Comparison of ENCODE assay signal across 19 cellular contexts in the genomic region with DNA sequence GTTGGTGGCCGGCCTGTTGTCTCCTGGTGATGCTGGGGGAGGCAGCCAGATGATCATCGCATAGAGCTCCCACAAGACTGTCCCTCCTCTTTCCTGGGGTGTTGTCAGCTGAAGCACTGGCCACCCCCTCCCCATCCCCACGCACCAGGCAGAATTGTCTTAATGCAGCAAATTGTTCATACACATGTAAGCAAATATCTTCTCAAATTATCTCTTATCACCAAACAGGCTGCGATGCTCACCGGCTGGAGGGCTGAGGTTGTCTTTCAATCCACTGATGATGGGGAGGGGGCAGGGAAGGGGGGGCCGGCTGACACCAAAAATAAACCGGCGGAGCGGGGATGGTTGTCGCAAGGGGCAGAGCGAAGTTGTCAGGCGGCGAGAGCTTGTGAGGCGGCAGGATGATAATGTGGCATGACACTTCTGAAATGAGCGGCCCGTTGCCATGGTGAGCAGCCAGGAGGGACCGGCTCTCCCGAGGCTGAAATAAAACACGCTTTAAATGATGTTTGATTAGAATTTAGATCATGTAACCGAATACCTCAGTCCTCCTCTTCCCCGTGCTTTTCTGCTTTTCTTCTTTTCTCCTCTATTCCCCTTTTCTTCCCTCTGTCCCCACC. TPM values are rescaled to one million over a fixed set of nuclear protein-coding genes. Genes with fewer than 3 reads are reported as not detected.
DNase-seq lines count a peak whose midpoint lies in the region; ATAC-seq and TF ChIP-seq lines count a peak whose summit lies in the region.
"Had no signal": no experiment of that assay in that cellular context is flagged by ENCODE, and none has a peak within 500 bp of the region (broad histone marks: within the 10 kb centered on the region; RNA-seq: fewer than 3 reads in every experiment).

No MANE protein-coding gene starts in this region.

- CTCF ChIA-PET in activated CD4-positive, alpha-beta T cell treated with anti-CD3 and anti-CD28 coated beads, Interleukin-2, amount 10 ng/mL, durations not matched to agents 7 days and 5 days (lab: Charles Lee) = no interaction called here

- intact Hi-C loops in mucosa of descending colon (cut with DNase I, micrococcal nuclease) = no loop called here

- in situ Hi-C loops in brain microvascular endothelial cell (cut with HindIII; ENCODE audit: low pct_ligation_motif_present, low sequenced_read_pairs) = no loop called here
- in situ Hi-C loops in ACHN (cut with HindIII; ENCODE audit: low pct_ligation_motif_present, low pct_unique_long_range_greater_than_20kb, low sequenced_read_pairs) = no loop called here

- no peaks in the 10 kb centered on the region for H3K9me3 ChIP-seq in mucosa of descending colon
- H3K9me3 ChIP-seq: body of pancreas, thoracic aorta had no signal

- ATAC-seq in mucosa of descending colon = no peak
- ATAC-seq: body of pancreas; left lobe of liver; stimulated activated memory B cell treated with anti-CD40 and anti-IgM and Interleukin-4, amounts not matched to agents 10 μg/mL and 1 μg/mL and 100 μg/mL, for 72 hours had no signal

- peaks cover 14% of the 10 kb centered on the region for H3K27me3 ChIP-seq in brain microvascular endothelial cell (replicated peaks)

- no peaks in the 10 kb centered on the region for H3K36me3 Mint-ChIP-seq in activated CD4-positive, alpha-beta T cell treated with anti-CD3 and anti-CD28 coated beads, Interleukin-2, amount 10 ng/mL, durations not matched to agents 7 days and 5 days (ENCODE audit: low read depth)
- H3K36me3 Mint-ChIP-seq: activated naive CD8-positive, alpha-beta T cell treated with anti-CD3 and anti-CD28 coated beads, Interleukin-2, amount 10 ng/mL, durations not matched to agents 7 days and 5 days; stimulated activated memory B cell treated with anti-CD40 and anti-IgM and Interleukin-4, amounts not matched to agents 10 μg/mL and 1 μg/mL and 100 μg/mL, for 72 hours had no signal

- POLR2A ChIA-PET in activated CD4-positive, alpha-beta T cell treated with anti-CD3 and anti-CD28 coated beads, Interleukin-2, amount 10 ng/mL, durations not matched to agents 7 days and 5 days (lab: Charles Lee) = no interaction called here

- no peak for TF ChIP-seq CTCF in brain microvascular endothelial cell (IDR thresholded peaks at IDR 0.05; ENCODE audit: low read depth, low read length, missing control alignments)
- no peak for TF ChIP-seq CTCF in mucosa of descending colon (IDR thresholded peaks at IDR 0.05)

- no peak overlapping the region for H3K4me3 ChIP-seq in brain microvascular endothelial cell (ENCODE audit: low read depth, low read length)
- no peak overlapping the region for H3K4me3 ChIP-seq in mucosa of descending colon
- H3K4me3 ChIP-seq: body of pancreas, thoracic aorta had no signal

- H3K27ac ChIP-seq in brain microvascular endothelial cell = no peak overlapping the region
- H3K27ac ChIP-seq: body of pancreas, thoracic aorta had no signal

- peaks cover 29% of the 10 kb centered on the region for H3K27me3 Mint-ChIP-seq in activated CD4-positive, alpha-beta T cell treated with anti-CD3 and anti-CD28 coated beads, Interleukin-2, amount 10 ng/mL, durations not matched to agents 7 days and 5 days

- no peak for DNase-seq in activated CD4-positive, alpha-beta T cell treated with anti-CD3 and anti-CD28 coated beads, Interleukin-2, amount 10 ng/mL, durations not matched to agents 7 days and 5 days
- DNase-seq in activated CD4-positive, alpha-beta T cell treated with anti-CD3 and anti-CD28 coated beads, Interleukin-2, amount 50 U/mL, for 4 hours = no peak
- DNase-seq in NCI-H2227 (lab: John Stamatoyannopoulos, UW; ENCODE audit: unreplicated experiment) (peak; percentile 59), cerebellum (ENCODE audit: low spot score) (peak; percentile 71), brain microvascular endothelial cell (no peak), ACHN (no peak), mucosa of descending colon (no peak)
- DNase-seq: activated CD4-positive, alpha-beta T cell treated with anti-CD3 and anti-CD28 coated beads, Interleukin-2, amount 10 ng/mL, durations not matched to agents 24 days and 14 days; activated naive CD8-positive, alpha-beta T cell treated with anti-CD3 and anti-CD28 coated beads, Interleukin-2, amount 10 ng/mL, durations not matched to agents 7 days and 5 days; body of pancreas; CD4-positive, CD25-positive, alpha-beta regulatory T cell; cortex of kidney; SHP77 treated with DMSO at 0.1 percent for 48 hours had no signal

- H3K36me3 ChIP-seq in brain microvascular endothelial cell (replicated peaks) (no peaks in the 10 kb centered on the region), mucosa of descending colon (ENCODE audit: low read depth) (no peaks in the 10 kb centered on the region)
- H3K36me3 ChIP-seq: thoracic aorta had no signal

- H3K4me1 Mint-ChIP-seq in activated CD4-positive, alpha-beta T cell treated with anti-CD3 and anti-CD28 coated beads, Interleukin-2, amount 10 ng/mL, durations not matched to agents 7 days and 5 days = peaks cover 7% of the 10 kb centered on the region

- H3K27ac Mint-ChIP-seq in activated CD4-positive, alpha-beta T cell treated with anti-CD3 and anti-CD28 coated beads, Interleukin-2, amount 10 ng/mL, durations not matched to agents 7 days and 5 days = peak overlapping the region; percentile 68
- H3K27ac Mint-ChIP-seq: activated CD4-positive, alpha-beta T cell treated with anti-CD3 and anti-CD28 coated beads, Interleukin-2, amount 10 ng/mL, durations not matched to agents 24 days and 14 days; activated naive CD8-positive, alpha-beta T cell treated with anti-CD3 and anti-CD28 coated beads, Interleukin-2, amount 10 ng/mL, durations not matched to agents 7 days and 5 days; activated T-helper 2 cell treated with anti-CD3 and anti-CD28 coated beads, Interferon-gamma antibody, Interleukin-2, Interleukin-4, amounts not matched to agents 10 μg/mL and 5 μg/mL and 100 μg/mL, durations not matched to agents 14 hours and 24 hours and 36 hours; nephron; stimulated activated memory B cell treated with anti-CD40 and anti-IgM and Interleukin-4, amounts not matched to agents 10 μg/mL and 1 μg/mL and 100 μg/mL, for 72 hours; T-helper 1 cell treated with Interleukin-12 subunit alpha and Interleukin-12 subunit beta and Interleukin-4 antibody, amounts not matched to agents 30 μg/mL and 1 μg/mL, for 36 hours had no signal

- H3K4me3 Mint-ChIP-seq in activated CD4-positive, alpha-beta T cell treated with anti-CD3 and anti-CD28 coated beads, Interleukin-2, amount 10 ng/mL, durations not matched to agents 7 days and 5 days = no peak overlapping the region
- H3K4me3 Mint-ChIP-seq: activated CD4-positive, alpha-beta T cell treated with anti-CD3 and anti-CD28 coated beads, Interleukin-2, amount 10 ng/mL, durations not matched to agents 24 days and 14 days; activated naive CD8-positive, alpha-beta T cell treated with anti-CD3 and anti-CD28 coated beads, Interleukin-2, amount 10 ng/mL, durations not matched to agents 7 days and 5 days; CD4-positive, CD25-positive, alpha-beta regulatory T cell; nephron; stimulated activated memory B cell treated with anti-CD40 and anti-IgM and Interleukin-4, amounts not matched to agents 10 μg/mL and 1 μg/mL and 100 μg/mL, for 72 hours; T-helper 1 cell treated with Interleukin-12 subunit alpha and Interleukin-12 subunit beta and Interleukin-4 antibody, amounts not matched to agents 30 μg/mL and 1 μg/mL, for 36 hours had no signal

- H3K9me3 Mint-ChIP-seq in activated CD4-positive, alpha-beta T cell treated with anti-CD3 and anti-CD28 coated beads, Interleukin-2, amount 10 ng/mL, durations not matched to agents 7 days and 5 days = no peaks in the 10 kb centered on the region
- H3K9me3 Mint-ChIP-seq: activated CD4-positive, alpha-beta T cell treated with anti-CD3 and anti-CD28 coated beads, Interleukin-2, amount 10 ng/mL, durations not matched to agents 24 days and 14 days; activated naive CD8-positive, alpha-beta T cell treated with anti-CD3 and anti-CD28 coated beads, Interleukin-2, amount 10 ng/mL, durations not matched to agents 7 days and 5 days; activated T-helper 2 cell treated with anti-CD3 and anti-CD28 coated beads, Interferon-gamma antibody, Interleukin-2, Interleukin-4, amounts not matched to agents 10 μg/mL and 5 μg/mL and 100 μg/mL, durations not matched to agents 14 hours and 24 hours and 36 hours; nephron; stimulated activated memory B cell treated with anti-CD40 and anti-IgM and Interleukin-4, amounts not matched to agents 10 μg/mL and 1 μg/mL and 100 μg/mL, for 72 hours; T-helper 1 cell treated with Interleukin-12 subunit alpha and Interleukin-12 subunit beta and Interleukin-4 antibody, amounts not matched to agents 30 μg/mL and 1 μg/mL, for 36 hours had no signal

- peaks cover 8% of the 10 kb centered on the region for H3K4me1 ChIP-seq in mucosa of descending colon (ENCODE audit: low read depth)

RNA-seq across cellular contexts. Expression of gene MRM1, which starts 59.8 kb away (rescaled TPM):
- total RNA-seq in activated CD4-positive, alpha-beta T cell treated with anti-CD3 and anti-CD28 coated beads, Interleukin-2, amount 10 ng/mL, durations not matched to agents 7 days and 5 days = 1 to 10 TPM; 6.8 to 8.6 TPM
- total RNA-seq in cerebellum (2.2 TPM), mucosa of descending colon (10 to 100 TPM in 1 of 3 donors, 1 to 10 TPM in 2; 8.2 to 12.8 (median 8.3) TPM)

Comparison
In these comparisons a context has a peak if more than half of its experiments do, and no peak if none do; other contexts are left out.
1. DNase-seq: peak in NCI-H2227 (single experiment) and cerebellum (single experiment); none in activated CD4-positive, alpha-beta T cell treated with anti-CD3 and anti-CD28 coated beads, Interleukin-2, amount 10 ng/mL, durations not matched to agents 7 days and 5 days (single experiment), activated CD4-positive, alpha-beta T cell treated with anti-CD3 and anti-CD28 coated beads, Interleukin-2, amount 50 U/mL, for 4 hours (0 of 2), brain microvascular endothelial cell (single experiment), ACHN (single experiment) and mucosa of descending colon (0 of 3).